In genomic region chr1:233505130-233505529, GRCh38 we compare ENCODE assay signal across 19 cellular contexts.
"Had no signal": no experiment of that assay in that cellular context is flagged by ENCODE, and none has a peak within 500 bp of the region (broad histone marks: within the 10 kb centered on the region; RNA-seq: fewer than 3 reads in every experiment).

No MANE protein-coding gene starts in this region.

- H3K9me3 ChIP-seq: prostate gland, right lobe of liver, thoracic aorta had no signal

- H3K27ac ChIP-seq: heart right ventricle, parathyroid adenoma, prostate gland, right lobe of liver, thoracic aorta, transverse colon had no signal

- H3K79me2 ChIP-seq: parathyroid adenoma had no signal

- H3K9ac ChIP-seq: parathyroid adenoma had no signal

- FAIRE-seq: endometrium, frontal cortex had no signal

- DNase-seq: effector memory CD4-positive, alpha-beta T cell; heart right ventricle; hypothalamus; kidney glomerular epithelial cell; mesendoderm; naive thymus-derived CD4-positive, alpha-beta T cell; nephron progenitor cell; right lobe of liver; stimulated activated CD4-positive, alpha-beta T cell treated with anti-CD3 and anti-CD28 coated beads, Interleukin-4, amount 100 ng/mL, for 1 hour; stimulated activated CD8-positive, alpha-beta memory T cell treated with anti-CD3 and anti-CD28 coated beads, Interleukin-4, amount 100 ng/mL, for 48 hours; stimulated activated naive CD8-positive, alpha-beta T cell treated with anti-CD3 and anti-CD28 coated beads, Interleukin-15, amount 100 ng/mL, for 72 hours; transverse colon had no signal

- H3K27me3 ChIP-seq: right lobe of liver, transverse colon had no signal

- ATAC-seq: esophagus mucosa; heart right ventricle; naive thymus-derived CD4-positive, alpha-beta T cell; right lobe of liver; stimulated activated memory B cell treated with anti-CD40 and anti-IgM and Interleukin-4, amounts not matched to agents 10 μg/mL and 1 μg/mL and 100 μg/mL, for 72 hours; stimulated activated naive CD8-positive, alpha-beta T cell treated with anti-CD3 and anti-CD28 coated beads, Interleukin-15, amount 100 ng/mL, for 72 hours had no signal

- H3K4me3 ChIP-seq: heart right ventricle, prostate gland, right lobe of liver, thoracic aorta, transverse colon had no signal

- H2AFZ ChIP-seq: parathyroid adenoma had no signal

- H3K4me1 ChIP-seq: heart right ventricle, parathyroid adenoma, prostate gland, right lobe of liver, transverse colon had no signal

- H3K36me3 ChIP-seq: heart right ventricle, prostate gland, right lobe of liver, thoracic aorta, transverse colon had no signal
